3 cellular contexts compared by ENCODE assay signal in genomic region chr10:132018446-132018845, GRCh38. TPM values are rescaled to one million over a fixed set of nuclear protein-coding genes. Genes with fewer than 3 reads are reported as not detected.
"Had no signal": no experiment of that assay in that cellular context is flagged by ENCODE, and none has a peak within 500 bp of the region (broad histone marks: within the 10 kb centered on the region; RNA-seq: fewer than 3 reads in every experiment).

No MANE protein-coding gene starts in this region.

- ATAC-seq: GM12878 had no signal

- H3K4me3 ChIP-seq: GM12878 had no signal

- DNase-seq: GDM1, GF-D8 had no signal

RNA-seq across cellular contexts. Expression of gene JAKMIP3, which starts 47.3 kb away (rescaled TPM):
- total RNA-seq: GM12878 had no signal
